7 cellular contexts compared by ENCODE assay signal in the genomic region with DNA sequence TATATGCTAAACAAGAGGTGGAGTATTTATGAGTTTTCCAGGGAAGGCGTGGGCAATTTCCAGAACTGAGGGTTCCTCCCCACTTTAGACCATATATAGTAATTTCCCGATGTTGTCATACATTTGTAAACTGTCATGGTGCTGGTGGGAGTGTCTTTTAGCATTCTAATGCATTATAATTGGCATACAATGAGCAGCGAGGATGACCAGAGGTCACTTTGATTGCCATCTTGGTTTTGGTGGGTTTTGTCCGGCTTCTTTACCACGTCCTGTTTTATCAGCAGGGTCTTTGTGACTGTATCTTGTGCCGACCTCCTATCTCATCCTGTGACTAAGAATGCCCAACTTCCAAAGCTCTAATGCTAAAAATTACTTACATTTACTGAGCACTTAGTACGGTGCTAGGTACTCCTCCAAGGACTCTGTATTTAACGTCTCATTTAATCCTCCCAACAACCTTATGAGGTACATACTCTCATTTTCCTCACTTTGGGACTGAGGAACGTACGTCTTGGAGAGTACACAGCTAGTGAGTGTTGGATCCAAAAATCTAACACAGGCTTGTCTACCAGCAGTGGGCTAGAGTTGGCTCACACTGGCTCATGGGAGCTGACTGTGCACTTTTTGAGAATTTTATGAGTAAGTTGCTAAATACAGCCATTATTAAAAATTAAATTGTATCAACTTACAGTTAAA.
"Had no signal": no experiment of that assay in that cellular context is flagged by ENCODE, and none has a peak within 500 bp of the region (broad histone marks: within the 10 kb centered on the region; RNA-seq: fewer than 3 reads in every experiment).

No MANE protein-coding gene starts in this region.

- FAIRE-seq: H1, H54, HTR-8/SVneo had no signal

- H2AFZ ChIP-seq: GM23338 had no signal

- DNase-seq: H9, HCEC 1CT, KG1 had no signal

- ATAC-seq: GM23338 had no signal

- H3K4me3 ChIP-seq: GM23338 had no signal
